ENCODE assay signal across 15 cellular contexts in genomic region chr14:98069712-98070133, GRCh38.
DNase-seq lines count a peak whose midpoint lies in the region; ATAC-seq and TF ChIP-seq lines count a peak whose summit lies in the region.
"Had no signal": no experiment of that assay in that cellular context is flagged by ENCODE, and none has a peak within 500 bp of the region (broad histone marks: within the 10 kb centered on the region; RNA-seq: fewer than 3 reads in every experiment).

No MANE protein-coding gene starts in this region.

- H3K4me3 ChIP-seq in AG10803 (ENCODE audit: low read length) (no peak overlapping the region), epithelial cell of esophagus (ENCODE audit: low read length) (no peak overlapping the region)
- H3K4me3 ChIP-seq: transverse colon had no signal

- ATAC-seq in HG03571 (IDR thresholded peaks at IDR 0.05; ENCODE audit: unreplicated experiment), result no peak
- ATAC-seq: activated CD8-positive, alpha-beta T cell treated with anti-CD3 and anti-CD28 coated beads for 36 hours had no signal

- no peak for TF ChIP-seq CTCF in AG10803 (conservative IDR thresholded peaks at IDR 0.05; ENCODE audit: low read length)
- TF ChIP-seq CTCF in epithelial cell of esophagus (IDR thresholded peaks at IDR 0.05; ENCODE audit: insufficient read depth, low read depth, low read length, missing control alignments), result no peak

- peak; percentile 25 for DNase-seq in AG10803 (ENCODE audit: low read depth)
- DNase-seq in M059J (ENCODE audit: low read depth), result peak; percentile 0
- peak; percentile 94 for DNase-seq in epithelial cell of esophagus (ENCODE audit: low read depth)
- peak; percentile 1 for DNase-seq in myocyte (ENCODE audit: low read depth)
- no peak for DNase-seq in NK-92 (lab: John Stamatoyannopoulos, UW; ENCODE audit: unreplicated experiment)
- no peak for DNase-seq in retina
- DNase-seq in RKO (ENCODE audit: low spot score), result no peak
- DNase-seq: activated CD8-positive, alpha-beta T cell treated with anti-CD3 and anti-CD28 coated beads for 36 hours; AML-193; GF-D8; NCI-H1436 treated with DMSO at 0.1 percent for 48 hours; OCI-M1; T-helper 9 cell; transverse colon had no signal

Comparison
In these comparisons a context has a peak if more than half of its experiments do, and no peak if none do; other contexts are left out.
1. DNase-seq: peak in AG10803 (single experiment), M059J (single experiment), epithelial cell of esophagus (single experiment) and myocyte (single experiment); none in NK-92 (single experiment), retina (single experiment) and RKO (single experiment).